In the genomic region with DNA sequence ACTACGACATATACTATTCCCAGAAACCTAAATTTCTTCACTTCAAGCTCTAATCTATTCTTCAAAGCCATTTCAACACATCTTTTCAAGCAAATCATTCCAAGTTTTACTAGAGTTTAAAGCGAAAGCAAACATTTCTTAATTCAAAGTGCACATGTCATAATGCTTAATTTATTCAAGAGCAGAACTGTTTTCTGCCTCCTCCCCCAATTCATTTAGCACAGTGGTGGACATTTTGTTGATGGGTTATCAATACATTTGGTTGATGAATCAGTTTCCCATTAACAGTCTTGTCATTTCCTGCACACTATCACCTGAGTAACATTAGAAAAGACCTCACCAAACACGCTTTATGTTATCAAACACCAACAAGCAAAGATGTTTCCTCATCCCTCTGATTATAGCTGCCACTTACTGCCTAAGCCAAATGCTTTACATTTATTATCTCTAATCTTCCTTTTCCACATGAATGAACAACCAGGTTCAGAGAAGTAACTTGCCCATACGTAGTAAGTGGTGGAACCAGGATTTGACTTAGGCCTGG, we compare ENCODE assay signal across 9 cellular contexts. TPM values are rescaled to one million over a fixed set of nuclear protein-coding genes. Genes with fewer than 3 reads are reported as not detected.
DNase-seq lines count a peak whose midpoint lies in the region; ATAC-seq, FAIRE-seq and TF ChIP-seq lines count a peak whose summit lies in the region.
"Had no signal": no experiment of that assay in that cellular context is flagged by ENCODE, and none has a peak within 500 bp of the region (broad histone marks: within the 10 kb centered on the region; RNA-seq: fewer than 3 reads in every experiment).

No MANE protein-coding gene starts in this region.

- no peak overlapping the region for H3K18ac ChIP-seq in IMR-90 (ENCODE audit: low read depth, low read length)

- DNase-seq in AG09309 (ENCODE audit: low read depth) (no peak), IMR-90 (no peak), breast epithelium (ENCODE audit: low spot score in 2 of 2) (no peak), NCI-H1436 (lab: John Stamatoyannopoulos, UW) (no peak), GM12892 (ENCODE audit: insufficient read length) (no peak)
- DNase-seq: stimulated activated CD4-positive, alpha-beta T cell treated with anti-CD3 and anti-CD28 coated beads, Interleukin-4, amount 100 ng/mL, for 4 hours had no signal

- H3K4me1 ChIP-seq in IMR-90 (ENCODE audit: control insufficient read depth, insufficient read depth, low read length) = peaks cover 10% of the 10 kb centered on the region
- H3K4me1 ChIP-seq in breast epithelium = peaks cover 0 to 9% of the 10 kb centered on the region in 2 donors
- H3K4me1 ChIP-seq in muscle layer of duodenum (ENCODE audit: control insufficient read depth in 1 of 2, insufficient read depth in 2 of 2, low read length in 2 of 2) = peaks cover 16 to 49% of the 10 kb centered on the region in 2 donors

- H4K8ac ChIP-seq in IMR-90 (ENCODE audit: low read depth in 2 of 2, low read length in 2 of 2) = no peak overlapping the region

- peak overlapping the region; percentile 98; the same call in 1 of the 2 replicates for H3K9ac ChIP-seq in IMR-90 (ENCODE audit: low read depth, low read length)

- H2AK9ac ChIP-seq in IMR-90 (replicated peaks; ENCODE audit: low read depth, low read length, poor library complexity) = no peak overlapping the region

- no peaks in the 10 kb centered on the region for H3K27me3 ChIP-seq in IMR-90 (ENCODE audit: control insufficient read depth, insufficient read depth, low read length)
- no peaks in the 10 kb centered on the region for H3K27me3 ChIP-seq in breast epithelium
- no peaks in the 10 kb centered on the region for H3K27me3 ChIP-seq in muscle layer of duodenum (ENCODE audit: low read depth, low read length)

- H4K5ac ChIP-seq in IMR-90 (ENCODE audit: low read depth, low read length) = no peak overlapping the region

- H2BK5ac ChIP-seq in IMR-90 (ENCODE audit: low read depth, low read length, poor library complexity, severe bottlenecking) = no peak overlapping the region

- dilution Hi-C loops in IMR-90 (cut with HindIII; ENCODE audit: low sequenced_read_pairs, unreplicated experiment) = no loop called here

- H2BK20ac ChIP-seq in IMR-90 (ENCODE audit: low read depth, low read length) = no peak overlapping the region

- H3K9me1 ChIP-seq in IMR-90 (ENCODE audit: insufficient read depth, low read length) = peaks cover 7% of the 10 kb centered on the region

- POLR2A ChIA-PET in IMR-90 (lab: Charles Lee; ENCODE audit: unreplicated experiment) = interaction anchor here (1.1 kb wide), 1 partner anchor 13 kb away, joined by 4 read pairs; no protein-coding TSS in a partner anchor

- no peak overlapping the region for H2BK120ac ChIP-seq in IMR-90 (ENCODE audit: low read depth, low read length)

- intact Hi-C loops in IMR-90 (cut with micrococcal nuclease) (loop anchor here (2.0 to 5.0 kb wide), 2 partner anchors 57 to 297 kb away; a partner anchor contains a TSS), breast epithelium (cut with DNase I; ENCODE audit: low total_unique reads) (loop anchor here (2.0 kb wide), 1 partner anchor 293 kb away; no protein-coding TSS in a partner anchor)

- no peak overlapping the region for H4K91ac ChIP-seq in IMR-90 (ENCODE audit: insufficient read depth, low read depth, low read length)

- 13% methylated on average over 2 of the region's 4 CpGs; no CpG with 5 or more reads in 1 of the 2 experiments for WGBS in IMR-90 (ENCODE audit: extremely low coverage in 2 of 2, insufficient read length in 1 of 2), 2 experiments

- no peak overlapping the region; the same call in 1 of the 2 replicates for H3K56ac ChIP-seq in IMR-90 (ENCODE audit: extremely low read depth, insufficient read depth, low read length)

- TF ChIP-seq CTCF in AG09309 (IDR thresholded peaks at IDR 0.05; ENCODE audit: control insufficient read depth, insufficient read depth, low read depth, low read length, missing control alignments) = no peak
- no peak for TF ChIP-seq CTCF in IMR-90 (conservative IDR thresholded peaks at IDR 0.05; ENCODE audit: low read depth, low read length)
- TF ChIP-seq CTCF in breast epithelium (IDR thresholded peaks at IDR 0.05) = no peak

- no peak for TF ChIP-seq RAD21 in IMR-90 (IDR thresholded peaks at IDR 0.05; ENCODE audit: low read length)

- H3K14ac ChIP-seq in IMR-90 (replicated peaks; ENCODE audit: low read depth, low read length) = no peak overlapping the region; the same call in 1 of the 2 replicates

- H3K4ac ChIP-seq in IMR-90 (ENCODE audit: low read depth, low read length) = no peak overlapping the region

- H3K79me1 ChIP-seq in IMR-90 (ENCODE audit: low read depth in 1 of 2, low read length in 2 of 2) = peaks cover 0 to 26% of the 10 kb centered on the region in 2 experiments; a peak in 2 of 4 replicates

- peaks cover 58% of the 10 kb centered on the region for H4K20me1 ChIP-seq in IMR-90 (ENCODE audit: insufficient read depth, low read length)

- FAIRE-seq in GM12892 (lab: Jason Lieb, UNC) = no peak

- H3K4me2 ChIP-seq in IMR-90 (ENCODE audit: low read depth, low read length) = peak overlapping the region; percentile 90

- ATAC-seq in IMR-90 (ENCODE audit: low read depth) (no peak), GM19467 (IDR thresholded peaks at IDR 0.05; ENCODE audit: unreplicated experiment) (no peak), GM18907 (IDR thresholded peaks at IDR 0.05; ENCODE audit: unreplicated experiment) (no peak)

- no peak overlapping the region; the same call in 1 of the 2 replicates for H2AK5ac ChIP-seq in IMR-90 (ENCODE audit: low read depth, low read length)

- H2BK15ac ChIP-seq in IMR-90 (ENCODE audit: low read depth, low read length) = no peak overlapping the region

- H3K27ac ChIP-seq in IMR-90 (ENCODE audit: insufficient read depth, low read length) (peak overlapping the region; percentile 29; the same call in 1 of the 2 replicates), breast epithelium (peak overlapping the region; percentile 100), muscle layer of duodenum (ENCODE audit: low read length) (peak overlapping the region; percentile 96)

- H3K36me3 ChIP-seq in IMR-90 (ENCODE audit: control insufficient read depth, insufficient read depth, low read length) = peaks cover 6% of the 10 kb centered on the region
- H3K36me3 ChIP-seq in breast epithelium = no peaks in the 10 kb centered on the region
- H3K36me3 ChIP-seq in muscle layer of duodenum (ENCODE audit: control insufficient read depth in 1 of 2, insufficient read depth in 2 of 2, low read length in 2 of 2) = peaks cover 5 to 13% of the 10 kb centered on the region in 2 donors

- H3K4me3 ChIP-seq in AG09309 (ENCODE audit: control insufficient read depth, low read depth, low read length) (peak overlapping the region; percentile 96), IMR-90 (ENCODE audit: insufficient read depth, low read depth, low read length) (peak overlapping the region; percentile 84), breast epithelium (peak overlapping the region; percentile 84 to 97 (median 97)), muscle layer of duodenum (ENCODE audit: low read depth in 1 of 2, low read length in 2 of 2) (peak overlapping the region; percentile 78 to 87)

- TF ChIP-seq POLR2A in IMR-90 (IDR thresholded peaks at IDR 0.05; ENCODE audit: low read depth, low read length) = no peak
- TF ChIP-seq POLR2A in breast epithelium (IDR thresholded peaks at IDR 0.05) = no peak
- TF ChIP-seq POLR2A in GM12892 (IDR thresholded peaks at IDR 0.05; ENCODE audit: low read depth, low read length) = no peak

- no TSS peak for BruUV-seq in IMR-90 (replicated peaks; lab: Mats Ljungman, UMichigan)

- 0 out of 2 replicates have a peak overlapping the region, but pooled peaks have one; percentile 1 for H3K23ac ChIP-seq in IMR-90 (ENCODE audit: low read depth, low read length)

- H3K9me3 ChIP-seq in IMR-90 (ENCODE audit: control insufficient read depth, insufficient read depth, low read length) = no peaks in the 10 kb centered on the region
- H3K9me3 ChIP-seq in breast epithelium = no peaks in the 10 kb centered on the region
- no peaks in the 10 kb centered on the region for H3K9me3 ChIP-seq in muscle layer of duodenum (ENCODE audit: control insufficient read depth in 1 of 2, low read length in 2 of 2)

- CTCF ChIA-PET in IMR-90 (lab: Yijun Ruan, JAX) = interaction anchor here (0.6 to 1.5 kb wide), 3 partner anchors 18 to 443 kb away, joined by 3 to 4 read pairs (median 3); a partner anchor contains a TSS

- in situ Hi-C loops in IMR-90 (cut with MboI; ENCODE audit: low sequenced_read_pairs) = no loop called here

- no peak overlapping the region for H2AFZ ChIP-seq in IMR-90 (replicated peaks; ENCODE audit: low read length, poor library complexity)

TF ChIP-seq in IMR-90, 13 proteins besides CTCF, POLR2A, EP300 and RAD21 (continues in another document):
- TF ChIP-seq CHD1 (IDR thresholded peaks at IDR 0.05; ENCODE audit: low read depth, low read length) (no peak), NFE2L2 (IDR thresholded peaks at IDR 0.05; ENCODE audit: low read depth, low read length) (no peak), MXI1 (IDR thresholded peaks at IDR 0.05; ENCODE audit: borderline replicate concordance, low read depth, low read length) (no peak), MAFK (IDR thresholded peaks at IDR 0.05; ENCODE audit: low read depth, low read length) (no peak)

RNA-seq across cellular contexts. Expression of a gene that starts 2.0 kb away (rescaled TPM):
- total RNA-seq in IMR-90 (2012; rRNA removed) (20.8 and 38.6 TPM in 2 replicates), breast epithelium (10 to 100 TPM; 79.7 to 86.2 (median 85.2) TPM)
- polyA plus RNA-seq in IMR-90 (2012; rRNA removed) = 37.8 and 48.5 TPM in 2 replicates
- 20.4 and 21.2 TPM in 2 replicates for polyA plus RNA-seq in IMR-90 (2012; cell fraction: cytosol; rRNA removed)
- polyA plus RNA-seq in IMR-90 (2012; cell fraction: nucleus; rRNA removed; ENCODE audit: low replicate concordance) = 75.0 and 295 TPM in 2 replicates
- 62.8 TPM for polyA plus RNA-seq in GM12892 (2012; ENCODE audit: missing spikeins)

RNA-seq across cellular contexts. Expression of a gene that starts 51.0 kb away (rescaled TPM):
- total RNA-seq in IMR-90 (2012; rRNA removed) (19.2 and 20.3 TPM in 2 replicates), breast epithelium (10 to 100 TPM; 21.0 to 23.3 (median 21.3) TPM)
- 24.8 and 38.1 TPM in 2 replicates for polyA plus RNA-seq in IMR-90 (2012; rRNA removed)
- polyA plus RNA-seq in IMR-90 (2012; cell fraction: cytosol; rRNA removed) = 15.9 and 19.6 TPM in 2 replicates
- polyA plus RNA-seq in IMR-90 (2012; cell fraction: nucleus; rRNA removed; ENCODE audit: low replicate concordance) = 25.0 and 29.9 TPM in 2 replicates
- polyA plus RNA-seq in GM12892 (2012; ENCODE audit: missing spikeins) = 27.9 TPM

RNA-seq across cellular contexts. Expression of a gene that starts 56.0 kb away (rescaled TPM):
- 4.2 and 4.8 TPM in 2 replicates for total RNA-seq in IMR-90 (2012; rRNA removed)
- polyA plus RNA-seq in IMR-90 (2012; rRNA removed) = 4.6 and 6.2 TPM in 2 replicates
- polyA plus RNA-seq in IMR-90 (2012; cell fraction: cytosol; rRNA removed) = 3.8 and 6.7 TPM in 2 replicates
- polyA plus RNA-seq in IMR-90 (2012; cell fraction: nucleus; rRNA removed; ENCODE audit: low replicate concordance) = 7.2 and 8.6 TPM in 2 replicates
- total RNA-seq in breast epithelium = 10 to 100 TPM in 2 of 3 donors, 1 to 10 TPM in 1; 4.5 to 21.0 (median 12.1) TPM
- polyA plus RNA-seq in GM12892 (2012; ENCODE audit: missing spikeins) = 0.11 TPM

RNA-seq across cellular contexts. Expression of a gene that starts 56.6 kb away (rescaled TPM):
- total RNA-seq in IMR-90 (2012; rRNA removed) (5.0 and 7.0 TPM in 2 replicates), breast epithelium (10 to 100 TPM; 16.0 to 33.1 (median 32.5) TPM)
- polyA plus RNA-seq in IMR-90 (2012; rRNA removed) = 10.7 and 10.8 TPM in 2 replicates
- polyA plus RNA-seq in IMR-90 (2012; cell fraction: cytosol; rRNA removed) = 12.3 and 16.6 TPM in 2 replicates
- 18.5 and 56.4 TPM in 2 replicates for polyA plus RNA-seq in IMR-90 (2012; cell fraction: nucleus; rRNA removed; ENCODE audit: low replicate concordance)
- not detected for polyA plus RNA-seq in GM12892 (2012; ENCODE audit: missing spikeins)

Comparison
In these comparisons a context has a peak if more than half of its experiments do, and no peak if none do; other contexts are left out.
1. H3K27ac ChIP-seq: peak in every context shown above with its lines; median percentile 100 in breast epithelium; 96 in muscle layer of duodenum; 29 in IMR-90.